ENCODE assay signal across 12 cellular contexts in genomic region chr14:103540816-103541493, GRCh38. TPM values are rescaled to one million over a fixed set of nuclear protein-coding genes. Genes with fewer than 3 reads are reported as not detected.
A peak's percentile ranks its signal among the peaks of the same experiment; 100 is the strongest.
DNase-seq lines count a peak whose midpoint lies in the region; ATAC-seq and TF ChIP-seq lines count a peak whose summit lies in the region.
"Had no signal": no experiment of that assay in that cellular context is flagged by ENCODE, and none has a peak within 500 bp of the region (broad histone marks: within the 10 kb centered on the region; RNA-seq: fewer than 3 reads in every experiment).

No MANE protein-coding gene starts in this region.

- peaks cover 2% of the 10 kb centered on the region for H3K9me3 Mint-ChIP-seq in glutamatergic neuron (ENCODE audit: unreplicated experiment)
- H3K9me3 Mint-ChIP-seq: stimulated activated naive CD8-positive, alpha-beta T cell treated with anti-CD3 and anti-CD28 coated beads, Interleukin-15, Interleukin-2, amounts not matched to agents 100 ng/mL and 50 ng/mL, for 24 hours had no signal

- H3K27me3 ChIP-seq in ACC112 (ENCODE audit: insufficient read depth, low read length) (no peaks in the 10 kb centered on the region), prostate gland (replicated peaks; ENCODE audit: insufficient read depth) (no peaks in the 10 kb centered on the region)
- H3K27me3 ChIP-seq: body of pancreas, MG63 had no signal

- H3K36me3 Mint-ChIP-seq in glutamatergic neuron (ENCODE audit: unreplicated experiment): no peaks in the 10 kb centered on the region

- peaks cover 39% of the 10 kb centered on the region for H3K4me1 ChIP-seq in ACC112 (ENCODE audit: control insufficient read depth, insufficient read depth, low read length, unreplicated experiment)
- H3K4me1 ChIP-seq in prostate gland (replicated peaks): peaks cover 36% of the 10 kb centered on the region

- H3K4me3 Mint-ChIP-seq in glutamatergic neuron (ENCODE audit: unreplicated experiment): no peak overlapping the region
- H3K4me3 Mint-ChIP-seq: stimulated activated naive CD8-positive, alpha-beta T cell treated with anti-CD3 and anti-CD28 coated beads, Interleukin-15, Interleukin-2, amounts not matched to agents 100 ng/mL and 50 ng/mL, for 24 hours had no signal

- H3K79me2 ChIP-seq in ACC112 (ENCODE audit: control insufficient read depth, insufficient read depth, low read length, unreplicated experiment): no peaks in the 10 kb centered on the region

- DNase-seq in glutamatergic neuron: peak; percentile 7
- no peak for DNase-seq in prostate gland (ENCODE audit: low spot score)
- DNase-seq in medulla oblongata (ENCODE audit: extremely low spot score): no peak
- DNase-seq in RKO (ENCODE audit: low spot score): no peak
- DNase-seq in NCI-H82 treated with DMSO at 0.1 percent for 48 hours (lab: John Stamatoyannopoulos, UW; ENCODE audit: unreplicated experiment): no peak
- DNase-seq: stimulated activated CD4-positive, alpha-beta T cell treated with anti-CD3 and anti-CD28 coated beads, Interleukin-2, amount 100 ng/mL, for 24 hours had no signal

- H3K27ac ChIP-seq in ACC112 (ENCODE audit: low read depth, low read length) (peak overlapping the region; percentile 65), VCaP (peak overlapping the region; percentile 25), prostate gland (peak overlapping the region; percentile 64 to 68)

- no peaks in the 10 kb centered on the region for H3K9me3 ChIP-seq in prostate gland
- H3K9me3 ChIP-seq: body of pancreas, MG63 had no signal

- no peak for TF ChIP-seq POLR2A in prostate gland (IDR thresholded peaks at IDR 0.05)

- H3K4me3 ChIP-seq in ACC112 (ENCODE audit: low read depth, low read length): peak overlapping the region; percentile 50; the same call in 1 of the 2 replicates
- no peak overlapping the region for H3K4me3 ChIP-seq in prostate gland
- H3K4me3 ChIP-seq: body of pancreas, MG63 had no signal

- peak overlapping the region; percentile 41 for H2AFZ ChIP-seq in ACC112 (ENCODE audit: low read length, unreplicated experiment)

- ATAC-seq in GM21825 (IDR thresholded peaks at IDR 0.05; ENCODE audit: unreplicated experiment): no peak

- H3K36me3 ChIP-seq in ACC112 (ENCODE audit: insufficient read depth, low read length) (no peaks in the 10 kb centered on the region), prostate gland (no peaks in the 10 kb centered on the region)
- H3K36me3 ChIP-seq: MG63 had no signal

- WGBS in prostate gland: 37% methylated on average over 14 of the region's 14 CpGs

- no peak for TF ChIP-seq CTCF in VCaP (conservative IDR thresholded peaks at IDR 0.05)
- no peak for TF ChIP-seq CTCF in glutamatergic neuron (IDR thresholded peaks at IDR 0.05; ENCODE audit: partially characterized antibody, unreplicated experiment)
- TF ChIP-seq CTCF in prostate gland (IDR thresholded peaks at IDR 0.05): no peak

- H3K4me1 Mint-ChIP-seq in glutamatergic neuron (ENCODE audit: low read depth, unreplicated experiment): peaks cover 14% of the 10 kb centered on the region

- H3K27ac Mint-ChIP-seq in glutamatergic neuron (ENCODE audit: unreplicated experiment): peak overlapping the region; percentile 76
- H3K27ac Mint-ChIP-seq: stimulated activated naive CD8-positive, alpha-beta T cell treated with anti-CD3 and anti-CD28 coated beads, Interleukin-15, Interleukin-2, amounts not matched to agents 100 ng/mL and 50 ng/mL, for 24 hours had no signal

- intact Hi-C loops in prostate gland (cut with DNase I): no loop called here

- H3K27me3 Mint-ChIP-seq in glutamatergic neuron (ENCODE audit: unreplicated experiment): peaks cover 12% of the 10 kb centered on the region
- H3K27me3 Mint-ChIP-seq: stimulated activated naive CD8-positive, alpha-beta T cell treated with anti-CD3 and anti-CD28 coated beads, Interleukin-15, Interleukin-2, amounts not matched to agents 100 ng/mL and 50 ng/mL, for 24 hours had no signal

RNA-seq across cellular contexts. Expression of gene TRMT61A, which starts 12.0 kb away (rescaled TPM):
- total RNA-seq in glutamatergic neuron (ENCODE audit: unreplicated experiment): 7.8 TPM
- 10 to 100 TPM; 19.6 to 40.4 TPM for total RNA-seq in prostate gland

RNA-seq across cellular contexts. Expression of gene CKB, which starts 18.3 kb away (rescaled TPM):
- total RNA-seq in glutamatergic neuron (ENCODE audit: unreplicated experiment) (2,561 TPM), prostate gland (1,000 to 10,000 TPM; 1,199 to 1,838 TPM)

RNA-seq across cellular contexts. Expression of gene BAG5, which starts 21.5 kb away (rescaled TPM):
- total RNA-seq in glutamatergic neuron (ENCODE audit: unreplicated experiment): 34.4 TPM
- 10 to 100 TPM; 31.2 to 33.3 TPM for total RNA-seq in prostate gland

RNA-seq across cellular contexts. Expression of gene COA8, which starts 21.8 kb away (rescaled TPM):
- total RNA-seq in glutamatergic neuron (ENCODE audit: unreplicated experiment) (54.9 TPM), prostate gland (10 to 100 TPM; 24.3 to 24.9 TPM)
